Comparison of ENCODE assay signal across 9 cellular contexts in the genomic region with DNA sequence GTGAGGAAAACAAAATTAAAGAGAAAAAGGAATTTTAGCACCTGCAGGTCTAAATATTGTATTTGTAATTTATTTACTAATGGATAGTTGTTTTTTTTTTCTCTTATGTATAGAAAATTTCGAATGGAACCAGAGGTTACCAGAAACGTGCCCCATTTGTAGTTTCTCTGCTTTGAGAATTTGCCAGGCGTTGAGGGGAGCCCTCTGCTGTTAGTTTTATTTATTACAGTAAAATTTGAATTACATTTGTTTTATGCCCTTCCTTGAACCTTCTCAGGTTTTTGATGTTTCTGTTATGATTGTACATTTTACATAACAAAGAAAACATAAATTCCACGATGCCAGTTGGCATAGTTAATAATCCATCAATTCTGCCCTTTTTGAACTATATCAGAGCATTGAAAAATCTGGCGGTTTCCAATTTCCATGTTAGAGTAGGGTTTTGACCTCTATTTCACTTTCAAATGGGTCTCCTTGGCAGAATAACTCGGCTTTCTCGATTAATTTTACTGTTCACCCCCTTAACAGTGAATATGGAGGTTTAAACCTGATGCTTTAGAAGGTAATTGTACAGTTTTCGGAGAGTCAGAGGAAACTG. TPM values are rescaled to one million over a fixed set of nuclear protein-coding genes. Genes with fewer than 3 reads are reported as not detected.
DNase-seq lines count a peak whose midpoint lies in the region; ATAC-seq, FAIRE-seq and TF ChIP-seq lines count a peak whose summit lies in the region.
"Had no signal": no experiment of that assay in that cellular context is flagged by ENCODE, and none has a peak within 500 bp of the region (broad histone marks: within the 10 kb centered on the region; RNA-seq: fewer than 3 reads in every experiment).

No MANE protein-coding gene starts in this region.

- ATAC-seq in GM18907 (IDR thresholded peaks at IDR 0.05; ENCODE audit: unreplicated experiment) = no peak
- ATAC-seq in GM21515 (IDR thresholded peaks at IDR 0.05; ENCODE audit: unreplicated experiment) = no peak

- FAIRE-seq in islet of Langerhans (lab: Jason Lieb, UNC) = peak; percentile 93

- intact Hi-C loops in vagina (cut with DNase I) = loop anchor here (5.0 kb wide), 1 partner anchor 130 kb away; no protein-coding TSS in a partner anchor

- H3K27ac ChIP-seq in VCaP (no peak overlapping the region), vagina (no peak overlapping the region)

- H3K4me1 ChIP-seq in vagina = peaks cover 8% of the 10 kb centered on the region

- peak; percentile 59 for TF ChIP-seq CTCF in GM06990 (IDR thresholded peaks at IDR 0.05; ENCODE audit: insufficient read depth, low read length, poor library complexity, severe bottlenecking)
- TF ChIP-seq CTCF in LNCAP (IDR thresholded peaks at IDR 0.05) = peak; percentile 63
- peak; percentile 86 for TF ChIP-seq CTCF in VCaP (conservative IDR thresholded peaks at IDR 0.05)
- TF ChIP-seq CTCF in vagina (IDR thresholded peaks at IDR 0.05) = peak; percentile 28 to 63 (median 30)

- H3K4me3 ChIP-seq in GM06990 (replicated peaks; ENCODE audit: low read depth, low read length) = no peak overlapping the region
- H3K4me3 ChIP-seq in vagina = no peak overlapping the region

- DNase-seq in GM06990 (ENCODE audit: extremely low read depth, insufficient read length) (no peak), vagina (ENCODE audit: extremely low spot score in 2 of 2) (no peak), ureter (ENCODE audit: low spot score) (no peak)

- H3K36me3 ChIP-seq in GM06990 (ENCODE audit: control insufficient read depth, insufficient read depth, low read length) (no peaks in the 10 kb centered on the region), vagina (no peaks in the 10 kb centered on the region)

- H3K27me3 ChIP-seq in GM06990 (replicated peaks; ENCODE audit: control insufficient read depth, insufficient read depth, low read length) = no peaks in the 10 kb centered on the region
- H3K27me3 ChIP-seq in vagina = no peaks in the 10 kb centered on the region

- no peaks in the 10 kb centered on the region for H3K9me3 ChIP-seq in vagina

- no peak for TF ChIP-seq POLR2A in vagina (IDR thresholded peaks at IDR 0.05)

RNA-seq across cellular contexts. Expression of a gene that starts 35.1 kb away (rescaled TPM):
- total RNA-seq in vagina (not detected), ureter (not detected)
- total RNA-seq: T-helper 1 cell treated with Interleukin-12 subunit alpha and Interleukin-12 subunit beta and Interleukin-4 antibody, amounts not matched to agents 30 ng/mL and 1 ng/mL, for 36 hours had no signal

RNA-seq across cellular contexts. Expression of a gene that starts 57.7 kb away (rescaled TPM):
- total RNA-seq in vagina = 56.5 TPM
- 54.7 TPM for total RNA-seq in ureter
- total RNA-seq: T-helper 1 cell treated with Interleukin-12 subunit alpha and Interleukin-12 subunit beta and Interleukin-4 antibody, amounts not matched to agents 30 ng/mL and 1 ng/mL, for 36 hours had no signal

Comparison
In these comparisons a context has a peak if more than half of its experiments do, and no peak if none do; other contexts are left out.
1. CTCF ChIP-seq: peak in every context shown above with its lines; median percentile 86 in VCaP; 63 in LNCAP; 59 in GM06990; 30 in vagina.